ENCODE assay signal across 8 cellular contexts in the genomic region with DNA sequence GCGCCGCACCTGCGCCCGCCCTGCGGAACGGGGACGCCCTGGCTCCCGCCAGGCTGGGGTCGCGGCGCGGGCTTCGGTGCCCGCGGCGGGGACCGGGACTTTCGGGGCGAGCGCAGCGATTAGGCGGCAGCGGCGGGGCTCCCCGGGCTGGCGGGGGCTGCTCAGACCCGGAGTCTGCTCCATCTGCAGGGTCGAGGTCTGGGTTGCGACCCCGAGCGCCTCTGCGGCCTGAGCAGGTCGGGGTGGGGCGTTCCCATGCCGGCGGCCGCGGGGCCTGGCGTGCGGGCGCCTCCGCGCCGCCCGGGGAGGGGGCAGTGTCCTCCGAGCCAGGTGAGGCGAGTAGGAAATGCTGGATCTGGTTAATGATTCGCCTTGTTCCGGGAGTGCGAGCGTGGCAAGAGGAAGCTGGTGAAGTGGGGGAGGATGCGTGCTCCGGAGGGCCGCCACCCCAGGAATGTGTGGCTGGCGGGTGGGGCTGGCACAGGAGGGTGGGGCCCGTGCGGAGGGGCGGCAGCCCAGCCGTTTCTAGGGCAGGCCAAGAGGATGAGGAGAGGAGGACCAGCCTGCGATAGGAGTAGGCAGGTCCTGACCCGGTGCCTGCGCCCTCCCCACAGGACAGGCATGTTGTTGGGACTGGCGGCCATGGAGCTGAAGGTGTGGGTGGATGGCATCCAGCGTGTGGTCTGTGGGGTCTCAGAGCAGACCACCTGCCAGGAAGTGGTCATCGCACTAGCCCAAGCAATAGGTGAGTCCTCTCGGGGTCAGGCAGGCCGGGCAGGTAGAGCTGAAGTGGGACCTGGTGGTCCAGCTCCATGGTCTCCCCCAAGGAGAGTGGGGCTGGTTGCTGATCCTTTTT. TPM values are rescaled to one million over a fixed set of nuclear protein-coding genes. Genes with fewer than 3 reads are reported as not detected.
DNase-seq lines count a peak whose midpoint lies in the region; ATAC-seq, FAIRE-seq and TF ChIP-seq lines count a peak whose summit lies in the region.

No MANE protein-coding gene starts in this region.

- H2AFZ ChIP-seq in ACC112 (ENCODE audit: low read length, unreplicated experiment) (peak overlapping the region; percentile 84), OCI-LY1 (ENCODE audit: low read length) (no peak overlapping the region)

- H3K9me3 ChIP-seq in OCI-LY1 (ENCODE audit: low read length) (no peaks in the 10 kb centered on the region), colonic mucosa (no peaks in the 10 kb centered on the region), mononuclear cell (ENCODE audit: low read depth, low read length) (no peaks in the 10 kb centered on the region)

- H3K9ac ChIP-seq in OCI-LY1 (ENCODE audit: low read length): peak overlapping the region; percentile 77
- peak overlapping the region; percentile 84 to 90 for H3K9ac ChIP-seq in colonic mucosa (ENCODE audit: low read depth in 2 of 2, low read length in 2 of 2)

- H3K4me1 ChIP-seq in ACC112 (ENCODE audit: control insufficient read depth, insufficient read depth, low read length, unreplicated experiment): peaks cover 8% of the 10 kb centered on the region
- H3K4me1 ChIP-seq in OCI-LY1 (ENCODE audit: insufficient read depth, low read length, severe bottlenecking): peaks cover 25% of the 10 kb centered on the region
- peaks cover 13% of the 10 kb centered on the region for H3K4me1 ChIP-seq in colonic mucosa
- peaks cover 19% of the 10 kb centered on the region for H3K4me1 ChIP-seq in mononuclear cell (ENCODE audit: insufficient read depth, low read length)

- H3K27me3 ChIP-seq in ACC112 (ENCODE audit: insufficient read depth, low read length): peaks cover 21% of the 10 kb centered on the region
- H3K27me3 ChIP-seq in OCI-LY1 (ENCODE audit: insufficient read depth, low read length): peaks cover 4% of the 10 kb centered on the region
- H3K27me3 ChIP-seq in colonic mucosa: peaks cover 10% of the 10 kb centered on the region
- H3K27me3 ChIP-seq in mononuclear cell (ENCODE audit: insufficient read depth, low read length): peaks cover 6% of the 10 kb centered on the region

- H3F3A ChIP-seq in OCI-LY1 (ENCODE audit: insufficient read depth, low read length): no peaks in the 10 kb centered on the region

- ATAC-seq in HG02973 (IDR thresholded peaks at IDR 0.05; ENCODE audit: unreplicated experiment): peak; percentile 23

- peaks cover 9% of the 10 kb centered on the region for H3K79me2 ChIP-seq in ACC112 (ENCODE audit: control insufficient read depth, insufficient read depth, low read length, unreplicated experiment)
- H3K79me2 ChIP-seq in OCI-LY1 (ENCODE audit: insufficient read depth, low read length): no peaks in the 10 kb centered on the region

- FAIRE-seq in GM18507 (lab: Jason Lieb, UNC): peak; percentile 41

- intact Hi-C loops in colonic mucosa (cut with DNase I): no loop called here

- H3K4me3 ChIP-seq in ACC112 (ENCODE audit: low read depth, low read length): peak overlapping the region; percentile 92
- H3K4me3 ChIP-seq in OCI-LY1 (ENCODE audit: low read depth, low read length, poor library complexity, severe bottlenecking): peak overlapping the region; percentile 81
- peak overlapping the region; percentile 86 for H3K4me3 ChIP-seq in colonic mucosa
- H3K4me3 ChIP-seq in mononuclear cell (ENCODE audit: low read length): peak overlapping the region; percentile 73

- peak overlapping the region; percentile 80 for H3K4me2 ChIP-seq in OCI-LY1 (ENCODE audit: low read length)

- H4K20me1 ChIP-seq in OCI-LY1 (ENCODE audit: insufficient read depth, low read length): no peaks in the 10 kb centered on the region

- no peak for TF ChIP-seq CTCF in OCI-LY1 (IDR thresholded peaks at IDR 0.05; ENCODE audit: low read length)
- TF ChIP-seq CTCF in colonic mucosa (IDR thresholded peaks at IDR 0.05): no peak

- no peaks in the 10 kb centered on the region for H3K9me2 ChIP-seq in OCI-LY1 (ENCODE audit: low read depth, low read length)

- DNase-seq in GM18507 (ENCODE audit: extremely low spot score, insufficient read length, low read depth) (no peak), colonic mucosa (peak; percentile 92), NCI-H1694 (lab: John Stamatoyannopoulos, UW) (no peak), substantia nigra (lab: John Stamatoyannopoulos, UW) (no peak)

- H3K36me3 ChIP-seq in ACC112 (ENCODE audit: insufficient read depth, low read length) (no peaks in the 10 kb centered on the region), OCI-LY1 (ENCODE audit: insufficient read depth, low read length) (no peaks in the 10 kb centered on the region; the same call in 1 of the 2 replicates), colonic mucosa (no peaks in the 10 kb centered on the region)

- H3K27ac ChIP-seq in ACC112 (ENCODE audit: low read depth, low read length) (no peak overlapping the region), OCI-LY1 (ENCODE audit: low read depth, low read length, poor library complexity, severe bottlenecking) (no peak overlapping the region), colonic mucosa (peak overlapping the region; percentile 96), substantia nigra (ENCODE audit: low read depth, low read length, poor library complexity, severe bottlenecking) (no peak overlapping the region)

RNA-seq across cellular contexts. Expression of a gene that starts 0.6 kb away (rescaled TPM):
- total RNA-seq in colonic mucosa: 100 to 1,000 TPM; 108 to 139 TPM
- total RNA-seq in mononuclear cell: 16.6 TPM

RNA-seq across cellular contexts. Expression of a gene that starts 0.8 kb away (rescaled TPM):
- total RNA-seq in colonic mucosa (10 to 100 TPM in 1 of 2 donors, 1 to 10 TPM in 1; 9.8 to 13.6 TPM), mononuclear cell (2.1 TPM)

RNA-seq across cellular contexts. Expression of a gene that starts 14.9 kb away (rescaled TPM):
- total RNA-seq in colonic mucosa (10 to 100 TPM; 29.4 to 41.9 TPM), mononuclear cell (25.1 TPM)

RNA-seq across cellular contexts. Expression of a gene that starts 24.0 kb away (rescaled TPM):
- total RNA-seq in colonic mucosa: 1 to 10 TPM; 2.8 to 3.2 TPM
- total RNA-seq in mononuclear cell: 0.94 TPM

RNA-seq across cellular contexts. Expression of a gene that starts 26.0 kb away (rescaled TPM):
- 10 to 100 TPM; 38.4 to 67.0 TPM for total RNA-seq in colonic mucosa
- 7.1 TPM for total RNA-seq in mononuclear cell
